Comparison of ENCODE assay signal across 1 cellular context in genomic region chr1:234776875-234777849, GRCh38.
A peak's percentile ranks its signal among the peaks of the same experiment; 100 is the strongest.
TF ChIP-seq lines count a peak whose summit lies in the region.

No MANE protein-coding gene starts in this region.

TF ChIP-seq in K562, 482 proteins besides CTCF, POLR2A, EP300 and RAD21 (continued from another document and continues in another):
- TF ChIP-seq ZBTB11 (CRISPR knock-in tag; IDR thresholded peaks at IDR 0.05) (no peak), RERE (CRISPR knock-in tag; IDR thresholded peaks at IDR 0.05; ENCODE audit: borderline replicate concordance) (no peak), CBFB (CRISPR knock-in tag; IDR thresholded peaks at IDR 0.05) (peak; percentile 77; the same call in 1 of the 2 replicates), ZBTB5 (IDR thresholded peaks at IDR 0.05) (no peak), EGR1 (conservative IDR thresholded peaks at IDR 0.05) (no peak), ZNF655 (CRISPR knock-in tag; IDR thresholded peaks at IDR 0.05) (no peak), EP400 (IDR thresholded peaks at IDR 0.05) (no peak), ZNF740 (CRISPR knock-in tag; IDR thresholded peaks at IDR 0.05) (no peak), ZNF740 (tag; IDR thresholded peaks at IDR 0.05) (peak in 1 of 2 experiments; percentile 18; a peak in 1 of 4 replicates), POLR2B (IDR thresholded peaks at IDR 0.05; ENCODE audit: low read depth, partially characterized antibody) (no peak), E2F1 (CRISPR knock-in tag; IDR thresholded peaks at IDR 0.05) (peak; percentile 20; the same call in 1 of the 2 replicates), BRD9 (IDR thresholded peaks at IDR 0.05; ENCODE audit: low read depth, partially characterized antibody) (no peak), RBM22 (IDR thresholded peaks at IDR 0.05; ENCODE audit: low read depth, low read length, poor library complexity, severe bottlenecking) (no peak), RBBP5 (IDR thresholded peaks at IDR 0.05; ENCODE audit: borderline replicate concordance, insufficient read depth, low read length, poor library complexity, severe bottlenecking) (no peak), LARP7 (IDR thresholded peaks at IDR 0.05) (no peak), MXI1 (IDR thresholded peaks at IDR 0.05; ENCODE audit: low read depth, low read length) (no peak), ZC3H4 (CRISPR knock-in tag; IDR thresholded peaks at IDR 0.05; ENCODE audit: borderline replicate concordance) (no peak; the same call in 1 of the 2 replicates), MXD1 (CRISPR knock-in tag; IDR thresholded peaks at IDR 0.05; ENCODE audit: borderline replicate concordance, poor library complexity, severe bottlenecking) (no peak), ZEB2 (IDR thresholded peaks at IDR 0.05) (no peak), HNRNPLL (IDR thresholded peaks at IDR 0.05; ENCODE audit: low read depth, low read length, poor library complexity, severe bottlenecking) (peak; percentile 29), MTA3 (IDR thresholded peaks at IDR 0.05; ENCODE audit: borderline replicate concordance) (no peak; the same call in 1 of the 2 replicates), ZBTB9 (CRISPR knock-in tag; IDR thresholded peaks at IDR 0.05) (peak; percentile 21; the same call in 1 of the 2 replicates), ZNF354B (CRISPR knock-in tag; IDR thresholded peaks at IDR 0.05) (no peak), RFX5 (IDR thresholded peaks at IDR 0.05; ENCODE audit: low read depth, low read length) (peak; percentile 51), POU5F1 (IDR thresholded peaks at IDR 0.05; ENCODE audit: borderline replicate concordance, low read depth, low read length, partially characterized antibody) (peak; percentile 40), USF1 (CRISPR knock-in tag; IDR thresholded peaks at IDR 0.05) (no peak), SAFB (IDR thresholded peaks at IDR 0.05; ENCODE audit: borderline replicate concordance, low read depth, low read length) (no peak), THAP7 (CRISPR knock-in tag; IDR thresholded peaks at IDR 0.05) (no peak), IRF1 (CRISPR knock-in tag; IDR thresholded peaks at IDR 0.05; ENCODE audit: borderline replicate concordance) (no peak), NFYB (IDR thresholded peaks at IDR 0.05; ENCODE audit: extremely low read depth, insufficient read length) (no peak), ARNT (IDR thresholded peaks at IDR 0.05) (no peak), SRSF9 (IDR thresholded peaks at IDR 0.05; ENCODE audit: borderline replicate concordance, low read depth, low read length) (no peak), TAF1 (IDR thresholded peaks at IDR 0.05; ENCODE audit: control insufficient read depth, extremely low read depth, insufficient read depth, low read length, severe bottlenecking) (no peak), CBX3 (IDR thresholded peaks at IDR 0.05; ENCODE audit: borderline replicate concordance in 1 of 2, low read length in 2 of 2) (no peak), POLR2H (tag; IDR thresholded peaks at IDR 0.05; ENCODE audit: low read depth) (no peak), ZFP30 (CRISPR knock-in tag; IDR thresholded peaks at IDR 0.05; ENCODE audit: borderline replicate concordance) (no peak), THAP12 (CRISPR knock-in tag; IDR thresholded peaks at IDR 0.05) (no peak), ZBED1 (IDR thresholded peaks at IDR 0.05) (no peak)
